8 cellular contexts compared by ENCODE assay signal in genomic region chr3:39180183-39180545, GRCh38. TPM values are rescaled to one million over a fixed set of nuclear protein-coding genes. Genes with fewer than 3 reads are reported as not detected.
DNase-seq lines count a peak whose midpoint lies in the region; ATAC-seq and TF ChIP-seq lines count a peak whose summit lies in the region.

No MANE protein-coding gene starts in this region.

- no peaks in the 10 kb centered on the region for H3K9me3 Mint-ChIP-seq in MCF 10A (ENCODE audit: unreplicated experiment)

- in situ Hi-C loops in KBM-7 (cut with MboI; ENCODE audit: low pct_unique_long_range_greater_than_20kb, low sequenced_read_pairs), result loop anchor here (25.0 kb wide), 1 partner anchor 207 kb away; the partner anchor contains the start of gene SLC25A38

- H3K27me3 Mint-ChIP-seq in MCF 10A (ENCODE audit: insufficient read depth, unreplicated experiment), result no peaks in the 10 kb centered on the region

- peaks cover 34% of the 10 kb centered on the region for H3K4me1 Mint-ChIP-seq in MCF 10A (ENCODE audit: insufficient read depth, unreplicated experiment)

- peak overlapping the region; percentile 78 for H3K27ac ChIP-seq in 22Rv1

- POLR2A ChIA-PET in MCF 10A (lab: Yijun Ruan, JAX), result interaction anchor here (1.0 to 1.4 kb wide), 2 partner anchors 12 to 72 kb away, joined by 4 to 16 read pairs; partner anchors contain the start of genes GORASP1 and TTC21A

- peak overlapping the region; percentile 73 for H3K4me3 Mint-ChIP-seq in MCF 10A (ENCODE audit: unreplicated experiment)

- H3K27me3 ChIP-seq in mononuclear cell (ENCODE audit: insufficient read depth, low read length), result no peaks in the 10 kb centered on the region

- H3K27ac Mint-ChIP-seq in MCF 10A (ENCODE audit: low read depth, unreplicated experiment), result peak overlapping the region; percentile 40

- H3K4me3 ChIP-seq in mononuclear cell (ENCODE audit: low read length), result peak overlapping the region; percentile 24

- H3K36me3 Mint-ChIP-seq in MCF 10A (ENCODE audit: insufficient read depth, unreplicated experiment), result no peaks in the 10 kb centered on the region

- H3K4me1 ChIP-seq in mononuclear cell (ENCODE audit: insufficient read depth, low read length), result peaks cover 33% of the 10 kb centered on the region

- no peaks in the 10 kb centered on the region for H3K9me3 ChIP-seq in mononuclear cell (ENCODE audit: low read depth, low read length)

- intact Hi-C loops in MCF 10A (cut with micrococcal nuclease), result loop anchor here (2.0 to 10.0 kb wide), 3 partner anchors 53 to 205 kb away; partner anchors contain the start of genes GORASP1, SLC25A38 and TTC21A

- no peak for TF ChIP-seq CTCF in 22Rv1 (IDR thresholded peaks at IDR 0.05)
- no peak for TF ChIP-seq CTCF in MCF 10A (IDR thresholded peaks at IDR 0.05; ENCODE audit: unreplicated experiment)

- CTCF ChIA-PET in MCF 10A (lab: Yijun Ruan, JAX), result interaction anchor here (0.8 to 2.7 kb wide), 10 partner anchors 10 to 112 kb away, joined by 3 to 10 read pairs (median 6); no protein-coding TSS in a partner anchor

- no TSS peak for BruUV-seq in MCF 10A (replicated peaks; lab: Mats Ljungman, UMichigan)

- no peak for ATAC-seq in GM18502 (IDR thresholded peaks at IDR 0.05; ENCODE audit: poor library complexity, unreplicated experiment)

- peak; percentile 19 for DNase-seq in HT-29 (ENCODE audit: low spot score)
- no peak for DNase-seq in MCF 10A (ENCODE audit: unreplicated experiment)
- no peak for DNase-seq in KBM-7
- DNase-seq in inferior parietal cortex (ENCODE audit: extremely low spot score), result no peak
- no peak for DNase-seq in stimulated activated CD4-positive, alpha-beta T cell treated with anti-CD3 and anti-CD28 coated beads, Interleukin-4, amount 100 ng/mL, for 1 hour

RNA-seq across cellular contexts. Expression of gene XIRP1, which starts 12.2 kb away (rescaled TPM):
- total RNA-seq in HT-29 (2014; rRNA removed; shearing (Covaris generic)), result not detected in 2 replicates
- total RNA-seq in MCF 10A (2022) (not detected in 2 replicates), mononuclear cell (under 0.01 TPM)

RNA-seq across cellular contexts. Expression of gene CSRNP1, which starts 26.8 kb away (rescaled TPM):
- total RNA-seq in HT-29 (2014; rRNA removed; shearing (Covaris generic)), result 53.6 and 55.3 TPM in 2 replicates
- total RNA-seq in MCF 10A (2022) (11.9 and 14.3 TPM in 2 replicates), mononuclear cell (294 TPM)
